Comparison of ENCODE assay signal across 8 cellular contexts in genomic region chr20:1608678-1609347, GRCh38. TPM values are rescaled to one million over a fixed set of nuclear protein-coding genes. Genes with fewer than 3 reads are reported as not detected.
"Had no signal": no experiment of that assay in that cellular context is flagged by ENCODE, and none has a peak within 500 bp of the region (broad histone marks: within the 10 kb centered on the region; RNA-seq: fewer than 3 reads in every experiment).

No MANE protein-coding gene starts in this region.

RNA-seq across cellular contexts. Expression of gene SIRPB1, which starts 11.0 kb away (rescaled TPM):
- total RNA-seq: OCI-LY7, SJCRH30 had no signal

RNA-seq across cellular contexts. Expression of gene SIRPG, which starts 48.8 kb away (rescaled TPM):
- total RNA-seq: LHCN-M2, MCF 10A, NCI-H460, OCI-LY7, Right ventricle myocardium inferior, SJCRH30, SK-MEL-5 had no signal

RNA-seq across cellular contexts. Expression of gene SIRPD, which starts 51.3 kb away (rescaled TPM):
- total RNA-seq: LHCN-M2, MCF 10A, NCI-H460, OCI-LY7, Peyer's patch, Right ventricle myocardium inferior, SJCRH30, SK-MEL-5 had no signal
